In genomic region chr9:16950051-16950450, GRCh38 we compare ENCODE assay signal across 25 cellular contexts.
"Had no signal": no experiment of that assay in that cellular context is flagged by ENCODE, and none has a peak within 500 bp of the region (broad histone marks: within the 10 kb centered on the region; RNA-seq: fewer than 3 reads in every experiment).

No MANE protein-coding gene starts in this region.

- H3K4me1 Mint-ChIP-seq: naive B cell; neural progenitor cell; stimulated activated naive CD8-positive, alpha-beta T cell treated with anti-CD3 and anti-CD28 coated beads, Interleukin-15, amount 100 ng/mL, for 72 hours had no signal

- H3K36me3 Mint-ChIP-seq: naive B cell; natural killer cell treated with Interleukin-12 subunit alpha and Interleukin-12 subunit beta and Interleukin-15 and Interleukin-18, amount 100 ng/mL, for 72 hours; neural progenitor cell had no signal

- H3K9ac ChIP-seq: neural progenitor cell, parathyroid adenoma had no signal

- H3K36me3 ChIP-seq: lower lobe of right lung, neural progenitor cell, prostate gland, right atrium auricular region, suprapubic skin, transverse colon, upper lobe of right lung, uterus had no signal

- H3K9me3 Mint-ChIP-seq: natural killer cell treated with Interleukin-12 subunit alpha and Interleukin-12 subunit beta and Interleukin-15 and Interleukin-18, amount 100 ng/mL, for 72 hours; neural progenitor cell had no signal

- H3K27ac Mint-ChIP-seq: naive B cell; natural killer cell treated with Interleukin-12 subunit alpha and Interleukin-12 subunit beta and Interleukin-15 and Interleukin-18, amount 100 ng/mL, for 72 hours; neural progenitor cell; stimulated activated naive CD8-positive, alpha-beta T cell treated with anti-CD3 and anti-CD28 coated beads, Interleukin-15, amount 100 ng/mL, for 72 hours had no signal

- DNase-seq: cortex of kidney; dorsolateral prefrontal cortex; effector CD4-positive, alpha-beta T cell; foreskin keratinocyte; left ventricle myocardium superior; lower lobe of right lung; mucosa of descending colon; naive B cell; stimulated activated CD4-positive, alpha-beta T cell treated with anti-CD3 and anti-CD28 coated beads, Interleukin-12 subunit alpha, Interleukin-12 subunit beta, amount 100 ng/mL, for 4 hours; stimulated activated CD4-positive, alpha-beta T cell treated with anti-CD3 and anti-CD28 coated beads, Interleukin-1b, Interleukin-23, amount 100 ng/mL, for 48 hours; stimulated activated CD4-positive, alpha-beta T cell treated with anti-CD3 and anti-CD28 coated beads, Interleukin-4, amount 100 ng/mL, for 1 hour; stimulated activated CD8-positive, alpha-beta memory T cell treated with anti-CD3 and anti-CD28 coated beads, Interleukin-4, amount 100 ng/mL, for 48 hours; stimulated activated naive CD4-positive, alpha-beta T cell; stimulated activated naive CD8-positive, alpha-beta T cell treated with anti-CD3 and anti-CD28 coated beads, Interleukin-15, amount 100 ng/mL, for 72 hours; transverse colon; upper lobe of right lung; uterus had no signal

- H3K27me3 ChIP-seq: dorsolateral prefrontal cortex, foreskin keratinocyte, neural progenitor cell, right atrium auricular region, suprapubic skin, transverse colon, upper lobe of right lung, uterus had no signal

- H3K4me1 ChIP-seq: foreskin keratinocyte, lower lobe of right lung, neural progenitor cell, parathyroid adenoma, prostate gland, right atrium auricular region, suprapubic skin, transverse colon, upper lobe of right lung, uterus had no signal

- H3K4me3 ChIP-seq: dorsolateral prefrontal cortex, lower lobe of right lung, mucosa of descending colon, neural progenitor cell, prostate gland, right atrium auricular region, smooth muscle cell, suprapubic skin, transverse colon, upper lobe of right lung, uterus had no signal

- H3K27me3 Mint-ChIP-seq: naive B cell; natural killer cell treated with Interleukin-12 subunit alpha and Interleukin-12 subunit beta and Interleukin-15 and Interleukin-18, amount 100 ng/mL, for 72 hours; stimulated activated naive CD8-positive, alpha-beta T cell treated with anti-CD3 and anti-CD28 coated beads, Interleukin-15, amount 100 ng/mL, for 72 hours had no signal

- H3K27ac ChIP-seq: dorsolateral prefrontal cortex, epithelial cell of prostate, foreskin keratinocyte, lower lobe of right lung, neural progenitor cell, parathyroid adenoma, prostate gland, right atrium auricular region, suprapubic skin, transverse colon, upper lobe of right lung, uterus had no signal

- H3K4me3 Mint-ChIP-seq: naive B cell; natural killer cell treated with Interleukin-12 subunit alpha and Interleukin-12 subunit beta and Interleukin-15 and Interleukin-18, amount 100 ng/mL, for 72 hours; neural progenitor cell; stimulated activated naive CD8-positive, alpha-beta T cell treated with anti-CD3 and anti-CD28 coated beads, Interleukin-15, amount 100 ng/mL, for 72 hours had no signal

- H3K9me3 ChIP-seq: lower lobe of right lung, mucosa of descending colon, prostate gland, right atrium auricular region, suprapubic skin, transverse colon, upper lobe of right lung, uterus had no signal
